Comparison of ENCODE assay signal across 8 cellular contexts in the genomic region with DNA sequence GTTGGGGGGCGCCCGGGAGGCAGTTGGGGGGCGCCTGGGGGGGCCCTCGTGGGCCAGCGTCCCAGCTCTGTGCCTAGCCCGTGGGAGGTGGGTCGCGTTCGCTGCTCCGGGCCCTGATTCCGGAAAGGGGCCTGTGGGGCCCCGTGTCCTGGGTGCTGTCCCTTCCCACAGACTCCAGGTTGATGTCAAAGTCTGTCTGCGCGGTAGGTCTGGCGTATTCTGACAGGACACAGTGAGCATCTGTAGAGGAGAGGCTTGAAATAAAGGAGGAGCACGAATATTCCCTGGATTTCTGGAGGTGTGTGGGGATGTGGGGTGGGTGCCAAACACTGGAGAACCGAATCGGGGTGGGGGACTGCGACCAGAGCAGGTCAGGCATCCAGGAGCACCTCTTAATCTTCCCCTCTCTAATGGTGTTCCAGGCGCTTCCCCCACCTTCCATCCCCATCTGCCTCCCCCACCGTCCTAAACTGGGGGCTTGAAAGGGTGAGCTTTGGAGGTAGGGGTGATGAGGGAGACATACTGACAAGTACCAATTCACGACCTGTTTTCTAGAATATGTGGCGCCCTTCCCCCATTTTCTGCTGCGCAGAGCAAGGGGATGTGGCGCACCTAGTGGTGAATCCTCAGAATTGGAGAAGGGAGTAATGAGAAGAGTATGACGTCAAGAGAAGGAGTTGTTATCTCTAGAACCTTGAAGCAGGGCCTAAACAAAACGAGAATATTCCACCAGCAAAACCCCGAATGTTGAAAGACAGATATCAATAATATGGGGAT. TPM values are rescaled to one million over a fixed set of nuclear protein-coding genes. Genes with fewer than 3 reads are reported as not detected.
DNase-seq lines count a peak whose midpoint lies in the region; ATAC-seq and TF ChIP-seq lines count a peak whose summit lies in the region.

No MANE protein-coding gene starts in this region.

- TF ChIP-seq CTCF in AG04449 (IDR thresholded peaks at IDR 0.05; ENCODE audit: insufficient read depth, low read length, missing control alignments) (peak; percentile 49), prostate gland (IDR thresholded peaks at IDR 0.05) (peak in 3 of 4 experiments; percentile 38 to 66 (median 45))

- WGBS in right cardiac atrium = 3% methylated on average over 28 of the region's 28 CpGs
- 7% methylated on average over 24 of the region's 28 CpGs for WGBS in prostate gland

- H3K27me3 ChIP-seq in NT2/D1 (ENCODE audit: insufficient read depth, insufficient read length) (peaks cover 17% of the 10 kb centered on the region), adipocyte (replicated peaks; ENCODE audit: control insufficient read depth, insufficient read depth, low read length) (no peaks in the 10 kb centered on the region), right cardiac atrium (ENCODE audit: control insufficient read depth, insufficient read depth) (no peaks in the 10 kb centered on the region), prostate gland (replicated peaks; ENCODE audit: insufficient read depth) (no peaks in the 10 kb centered on the region)

- H3K4me3 ChIP-seq in AG04449 (ENCODE audit: low read depth, low read length) (peak overlapping the region; percentile 64), NT2/D1 (ENCODE audit: insufficient read length, low read depth) (peak overlapping the region; percentile 45), adipocyte (ENCODE audit: low read length) (peak overlapping the region; percentile 78), right cardiac atrium (ENCODE audit: low read length) (peak overlapping the region; percentile 66), prostate gland (peak overlapping the region; percentile 53 to 56)

- intact Hi-C loops in right cardiac atrium (cut with DNase I) = no loop called here
- intact Hi-C loops in prostate gland (cut with DNase I) = loop anchor here (2.0 kb wide), 2 partner anchors 53 to 61 kb away; partner anchors contain the start of genes ARMCX5 and GPRASP2

- H3K27ac ChIP-seq in right cardiac atrium (ENCODE audit: low read length) (peak overlapping the region; percentile 29), prostate gland (peak overlapping the region; percentile 71 to 82)

- H3K9ac ChIP-seq in NT2/D1 (ENCODE audit: insufficient read length, low read depth) (peak overlapping the region; percentile 72), adipocyte (ENCODE audit: low read length) (peak overlapping the region; percentile 73)

- DNase-seq in AG04449 (ENCODE audit: low read depth, low spot score) (no peak), NT2/D1 (ENCODE audit: low read depth, low spot score) (peak; percentile 23), adipocyte (ENCODE audit: low read depth) (peak; percentile 59), right cardiac atrium (peak; percentile 45 to 74 (median 65)), prostate gland (ENCODE audit: low spot score) (peak; percentile 22), HuH-7 (ENCODE audit: low spot score) (no peak)

- H3K36me3 ChIP-seq in NT2/D1 (ENCODE audit: insufficient read depth, insufficient read length, low read length) = no peaks in the 10 kb centered on the region
- H3K36me3 ChIP-seq in adipocyte (ENCODE audit: control insufficient read depth, insufficient read depth, low read length, severe bottlenecking) = no peaks in the 10 kb centered on the region
- H3K36me3 ChIP-seq in prostate gland = no peaks in the 10 kb centered on the region

- TF ChIP-seq POLR2A in prostate gland (IDR thresholded peaks at IDR 0.05) = no peak

- CTCF ChIA-PET in AG04449 (lab: Yijun Ruan, JAX) = interaction anchor here (1.0 to 1.2 kb wide), 2 partner anchors 9 to 10 kb away, joined by 4 read pairs; no protein-coding TSS in a partner anchor

- H3K9me3 ChIP-seq in NT2/D1 (ENCODE audit: insufficient read depth, low read length) = no peaks in the 10 kb centered on the region
- no peaks in the 10 kb centered on the region for H3K9me3 ChIP-seq in adipocyte (ENCODE audit: control insufficient read depth, low read length)
- H3K9me3 ChIP-seq in right cardiac atrium (ENCODE audit: control insufficient read depth, low read length) = no peaks in the 10 kb centered on the region
- H3K9me3 ChIP-seq in prostate gland = no peaks in the 10 kb centered on the region

- H3K4me1 ChIP-seq in NT2/D1 (ENCODE audit: insufficient read depth, insufficient read length) = no peaks in the 10 kb centered on the region
- H3K4me1 ChIP-seq in adipocyte (ENCODE audit: control insufficient read depth, insufficient read depth, low read length) = peaks cover 2% of the 10 kb centered on the region
- H3K4me1 ChIP-seq in right cardiac atrium (ENCODE audit: control insufficient read depth, insufficient read depth, low read length) = peaks cover 2% of the 10 kb centered on the region
- H3K4me1 ChIP-seq in prostate gland (replicated peaks) = no peaks in the 10 kb centered on the region

- ATAC-seq in GM21381 (IDR thresholded peaks at IDR 0.05; ENCODE audit: unreplicated experiment) = peak; percentile 73
- peak; percentile 77 to 79 for ATAC-seq in right cardiac atrium
- no peak for ATAC-seq in GM21515 (IDR thresholded peaks at IDR 0.05; ENCODE audit: unreplicated experiment)

- POLR2A ChIA-PET in AG04449 (lab: Yijun Ruan, JAX) = no interaction called here

RNA-seq across cellular contexts. Expression of gene GPRASP1, which starts 0.9 kb away (rescaled TPM):
- 10 to 100 TPM; 18.0 to 29.8 (median 21.5) TPM for total RNA-seq in right cardiac atrium
- polyA plus RNA-seq in right cardiac atrium = 9.9 TPM
- 10 to 100 TPM in 1 of 2 donors, 1 to 10 TPM in 1; 8.9 to 15.8 TPM for total RNA-seq in prostate gland

RNA-seq across cellular contexts. Expression of gene ARMCX5, which starts 52.8 kb away (rescaled TPM):
- 10 to 100 TPM in 1 of 4 donors, 1 to 10 TPM in 3; 6.7 to 11.0 (median 8.1) TPM for total RNA-seq in right cardiac atrium
- 4.2 TPM for polyA plus RNA-seq in right cardiac atrium
- 10 to 100 TPM; 18.6 to 32.7 TPM for total RNA-seq in prostate gland

Comparison
In these comparisons a context has a peak if more than half of its experiments do, and no peak if none do; other contexts are left out.
1. DNase-seq: peak in NT2/D1 (single experiment), adipocyte (single experiment), right cardiac atrium (3 of 3) and prostate gland (single experiment); none in AG04449 (single experiment) and HuH-7 (single experiment).
2. Peak in every context shown above with its lines, with median percentiles within 50 percentile points of each other: H3K4me3 ChIP-seq.